18 cellular contexts compared by ENCODE assay signal in the genomic region with DNA sequence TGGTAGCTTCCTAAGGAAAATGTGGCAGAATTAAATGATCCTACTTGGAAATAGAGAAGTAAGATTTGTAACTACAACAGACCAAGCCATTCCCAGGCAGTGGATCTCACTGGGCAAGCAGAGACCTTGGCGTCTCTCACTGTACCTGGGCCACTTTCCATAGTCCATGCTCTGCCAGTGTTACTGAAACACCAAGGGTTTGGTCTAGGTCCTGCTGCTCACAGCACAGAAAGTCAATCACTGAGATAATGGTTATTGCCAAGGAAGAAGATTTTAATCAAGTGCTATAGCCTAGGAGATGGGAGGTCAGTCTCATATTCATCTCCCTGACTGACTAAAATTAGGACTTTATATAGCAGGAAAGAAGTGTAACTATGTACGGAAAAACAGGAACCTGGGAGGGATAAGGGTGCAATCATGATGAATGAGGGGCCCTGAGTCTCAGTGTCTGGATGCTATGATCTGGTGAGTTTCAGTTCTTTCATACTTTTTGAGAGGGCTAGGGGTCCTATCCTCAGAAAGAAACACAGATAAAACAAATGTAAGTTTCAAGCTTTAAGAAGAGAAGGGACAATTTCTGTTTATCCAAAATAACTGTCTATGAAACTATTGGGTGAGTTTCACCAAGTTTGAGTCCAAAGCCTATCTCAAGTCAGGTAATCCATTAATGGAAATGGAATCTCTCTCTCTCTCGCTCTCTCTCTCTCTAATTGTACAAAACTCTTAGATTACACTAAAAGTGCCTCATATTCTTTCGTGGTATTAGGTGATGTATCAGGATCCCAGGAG. TPM values are rescaled to one million over a fixed set of nuclear protein-coding genes. Genes with fewer than 3 reads are reported as not detected.
DNase-seq lines count a peak whose midpoint lies in the region; ATAC-seq and TF ChIP-seq lines count a peak whose summit lies in the region.
"Had no signal": no experiment of that assay in that cellular context is flagged by ENCODE, and none has a peak within 500 bp of the region (broad histone marks: within the 10 kb centered on the region; RNA-seq: fewer than 3 reads in every experiment).

No MANE protein-coding gene starts in this region.

- H3K36me3 Mint-ChIP-seq in stimulated activated naive CD8-positive, alpha-beta T cell treated with anti-CD3 and anti-CD28 coated beads, Interleukin-15, Interleukin-2, amounts not matched to agents 100 ng/mL and 50 ng/mL, for 24 hours (ENCODE audit: low read depth): peaks cover 4% of the 10 kb centered on the region
- peaks cover 10% of the 10 kb centered on the region for H3K36me3 Mint-ChIP-seq in central memory CD8-positive, alpha-beta T cell (ENCODE audit: insufficient read depth)

- H3K9me3 Mint-ChIP-seq in stimulated activated naive CD8-positive, alpha-beta T cell treated with anti-CD3 and anti-CD28 coated beads, Interleukin-15, Interleukin-2, amounts not matched to agents 100 ng/mL and 50 ng/mL, for 24 hours: no peaks in the 10 kb centered on the region
- no peaks in the 10 kb centered on the region for H3K9me3 Mint-ChIP-seq in central memory CD8-positive, alpha-beta T cell
- H3K9me3 Mint-ChIP-seq: neural crest cell had no signal

- H3K4me3 ChIP-seq in Peyer's patch: no peak overlapping the region
- H3K4me3 ChIP-seq: lung, SK-N-MC had no signal

- H3K4me1 ChIP-seq in Peyer's patch: peaks cover 0 to 12% (median 5%) of the 10 kb centered on the region in 4 donors

- no peaks in the 10 kb centered on the region for H3K27me3 Mint-ChIP-seq in stimulated activated naive CD8-positive, alpha-beta T cell treated with anti-CD3 and anti-CD28 coated beads, Interleukin-15, Interleukin-2, amounts not matched to agents 100 ng/mL and 50 ng/mL, for 24 hours
- no peaks in the 10 kb centered on the region for H3K27me3 Mint-ChIP-seq in central memory CD8-positive, alpha-beta T cell

- H3K36me3 ChIP-seq in Peyer's patch: no peaks in the 10 kb centered on the region

- peak overlapping the region; percentile 89 for H3K27ac Mint-ChIP-seq in stimulated activated naive CD8-positive, alpha-beta T cell treated with anti-CD3 and anti-CD28 coated beads, Interleukin-15, Interleukin-2, amounts not matched to agents 100 ng/mL and 50 ng/mL, for 24 hours
- H3K27ac Mint-ChIP-seq in central memory CD8-positive, alpha-beta T cell (ENCODE audit: low read depth): peak overlapping the region; percentile 98

- H3K4me1 Mint-ChIP-seq in stimulated activated naive CD8-positive, alpha-beta T cell treated with anti-CD3 and anti-CD28 coated beads, Interleukin-15, Interleukin-2, amounts not matched to agents 100 ng/mL and 50 ng/mL, for 24 hours (ENCODE audit: low read depth): peaks cover 79% of the 10 kb centered on the region
- peaks cover 90% of the 10 kb centered on the region for H3K4me1 Mint-ChIP-seq in central memory CD8-positive, alpha-beta T cell
- H3K4me1 Mint-ChIP-seq: neural crest cell had no signal

- no peaks in the 10 kb centered on the region for H3K27me3 ChIP-seq in Peyer's patch

- no peaks in the 10 kb centered on the region for H3K9me3 ChIP-seq in Peyer's patch

- H3K27ac ChIP-seq in Peyer's patch: peak overlapping the region; percentile 23 to 75 (median 58)
- H3K27ac ChIP-seq: SK-N-MC had no signal

- no peak for TF ChIP-seq CTCF in Peyer's patch (IDR thresholded peaks at IDR 0.05)

- TF ChIP-seq POLR2A in Peyer's patch (IDR thresholded peaks at IDR 0.05): no peak

- ATAC-seq in stimulated activated naive CD8-positive, alpha-beta T cell treated with anti-CD3 and anti-CD28 coated beads, Interleukin-15, Interleukin-2, amounts not matched to agents 100 U/mL and 50 U/mL, for 24 hours: no peak
- ATAC-seq in central memory CD8-positive, alpha-beta T cell (replicated peaks; ENCODE audit: extremely low read depth, poor library complexity, severe bottlenecking): no peak
- no peak for ATAC-seq in HG03280 (IDR thresholded peaks at IDR 0.05; ENCODE audit: unreplicated experiment)
- ATAC-seq: PC-3 had no signal

- peak overlapping the region; percentile 68 for H3K4me3 Mint-ChIP-seq in stimulated activated naive CD8-positive, alpha-beta T cell treated with anti-CD3 and anti-CD28 coated beads, Interleukin-15, Interleukin-2, amounts not matched to agents 100 ng/mL and 50 ng/mL, for 24 hours
- H3K4me3 Mint-ChIP-seq in central memory CD8-positive, alpha-beta T cell: peak overlapping the region; percentile 66
- H3K4me3 Mint-ChIP-seq: neural crest cell had no signal

- DNase-seq in stimulated activated naive CD8-positive, alpha-beta T cell treated with anti-CD3 and anti-CD28 coated beads, Interleukin-15, Interleukin-2, amounts not matched to agents 100 U/mL and 50 U/mL, for 24 hours: no peak
- DNase-seq in Peyer's patch (no peak), GM19240 (ENCODE audit: insufficient read length, low spot score) (no peak), hippocampal formation (lab: John Stamatoyannopoulos, UW) (no peak)
- no peak for DNase-seq in central memory CD8-positive, alpha-beta T cell (ENCODE audit: low spot score in 2 of 2)
- DNase-seq: cortex of kidney; DMS 273 treated with DMSO at 0.1 percent for 48 hours; NCI-H1417 treated with DMSO at 0.1 percent for 48 hours; NCI-H446 treated with DMSO at 0.1 percent for 48 hours; PC-3; stimulated activated CD4-positive, alpha-beta T cell treated with anti-CD3 and anti-CD28 coated beads, Interleukin-12 subunit alpha, Interleukin-12 subunit beta, amount 100 ng/mL, for 4 hours had no signal

RNA-seq across cellular contexts. Expression of a gene that starts 20.6 kb away (rescaled TPM):
- 10 to 100 TPM in 1 of 4 donors, 1 to 10 TPM in 2, not detected in 1; 1.2 to 26.4 (median 5.1) TPM for total RNA-seq in Peyer's patch
- total RNA-seq: glomerular endothelial cell, neural crest cell, PC-3 had no signal

RNA-seq across cellular contexts. Expression of a gene that starts 29.7 kb away (rescaled TPM):
- total RNA-seq in Peyer's patch: 100 to 1,000 TPM in 2 of 4 donors, 10 to 100 TPM in 2; 60.2 to 113 (median 96.7) TPM

RNA-seq across cellular contexts. Expression of a gene that starts 41.0 kb away (rescaled TPM):
- total RNA-seq in Peyer's patch: 10 to 100 TPM; 16.8 to 68.5 (median 36.0) TPM

RNA-seq across cellular contexts. Expression of a gene that starts 54.9 kb away (rescaled TPM):
- total RNA-seq in Peyer's patch: not detected
- total RNA-seq: glomerular endothelial cell, lung, neural crest cell, PC-3, subcutaneous adipose tissue had no signal
